Comparison of ENCODE assay signal across 20 cellular contexts in genomic region chr11:19379465-19379864, GRCh38.
"Had no signal": no experiment of that assay in that cellular context is flagged by ENCODE, and none has a peak within 500 bp of the region (broad histone marks: within the 10 kb centered on the region; RNA-seq: fewer than 3 reads in every experiment).

No MANE protein-coding gene starts in this region.

- ATAC-seq: activated CD4-positive, alpha-beta T cell treated with anti-CD3 and anti-CD28 coated beads for 36 hours; activated T-cell treated with anti-CD3 and anti-CD28 coated beads, Interleukin-2, amount 50 U/mL, for 4 hours; natural killer cell had no signal

- H3K9me3 ChIP-seq: adrenal gland, left ventricle myocardium inferior, transverse colon had no signal

- H3K27ac ChIP-seq: left ventricle myocardium inferior, SK-N-MC, transverse colon, VCaP had no signal

- H3K36me3 Mint-ChIP-seq: activated CD4-positive, alpha-beta memory T cell treated with anti-CD3 and anti-CD28 coated beads for 36 hours; brain; memory B cell; natural killer cell had no signal

- H3K27ac Mint-ChIP-seq: activated CD4-positive, alpha-beta memory T cell treated with anti-CD3 and anti-CD28 coated beads for 36 hours; activated CD4-positive, alpha-beta T cell treated with anti-CD3 and anti-CD28 coated beads for 36 hours; memory B cell; natural killer cell had no signal

- H3K9me3 Mint-ChIP-seq: activated CD4-positive, alpha-beta memory T cell treated with anti-CD3 and anti-CD28 coated beads for 36 hours; activated T-cell treated with anti-CD3 and anti-CD28 coated beads, Interleukin-2, amount 50 U/mL, for 4 hours; brain; memory B cell; natural killer cell had no signal

- H3K4me3 ChIP-seq: adrenal gland, left ventricle myocardium inferior, SK-N-MC, transverse colon had no signal

- H3K4me1 ChIP-seq: adrenal gland, transverse colon had no signal

- DNase-seq: activated CD4-positive, alpha-beta memory T cell treated with anti-CD3 and anti-CD28 coated beads for 36 hours; activated CD4-positive, alpha-beta T cell treated with anti-CD3 and anti-CD28 coated beads for 36 hours; activated effector memory CD4-positive, alpha-beta T cell treated with Interleukin-2 at 50 U/mL for 16 hours; activated naive CD4-positive, alpha-beta T cell treated with anti-CD3 and anti-CD28 coated beads, Interleukin-2, amount 50 U/mL, for 16 hours; activated T-cell treated with anti-CD3 and anti-CD28 coated beads, Interleukin-2, amount 50 U/mL, for 4 hours; adrenal gland; cortex of kidney; effector CD8-positive, alpha-beta T cell; islet precursor cell; left ventricle myocardium inferior; natural killer cell; small intestine; stimulated activated CD4-positive, alpha-beta T cell treated with anti-CD3 and anti-CD28 coated beads, Interleukin-4, amount 100 ng/mL, for 24 hours; stimulated activated naive CD4-positive, alpha-beta T cell; T-helper 1 cell; transverse colon had no signal

- H3K4me1 Mint-ChIP-seq: activated CD4-positive, alpha-beta T cell treated with anti-CD3 and anti-CD28 coated beads for 36 hours; memory B cell; natural killer cell had no signal

- H3K4me3 Mint-ChIP-seq: activated CD4-positive, alpha-beta memory T cell treated with anti-CD3 and anti-CD28 coated beads for 36 hours; activated CD4-positive, alpha-beta T cell treated with anti-CD3 and anti-CD28 coated beads for 36 hours; activated T-cell treated with anti-CD3 and anti-CD28 coated beads, Interleukin-2, amount 50 U/mL, for 4 hours; brain; memory B cell; natural killer cell had no signal

- H3K27me3 ChIP-seq: transverse colon had no signal

- H3K36me3 ChIP-seq: adrenal gland, left ventricle myocardium inferior, transverse colon had no signal
